In the genomic region with DNA sequence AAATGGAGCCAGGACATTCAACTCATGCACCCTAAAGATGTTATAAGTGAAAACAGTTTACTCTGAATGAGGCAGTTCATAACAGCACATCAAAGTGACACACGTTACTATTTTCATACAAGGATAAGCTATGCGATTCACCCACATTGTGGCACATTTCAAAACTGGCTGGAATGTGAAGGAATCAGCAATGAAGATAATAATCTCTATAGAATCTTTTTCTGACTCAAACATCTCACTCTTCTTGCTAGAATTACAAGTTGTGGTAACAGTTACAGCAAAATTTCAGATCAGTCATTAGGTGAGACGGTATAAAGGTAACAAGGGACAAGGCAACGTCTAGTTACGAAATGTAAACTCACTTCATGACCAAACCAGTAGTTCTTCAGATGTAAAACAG, we compare ENCODE assay signal across 28 cellular contexts. TPM values are rescaled to one million over a fixed set of nuclear protein-coding genes. Genes with fewer than 3 reads are reported as not detected.
"Had no signal": no experiment of that assay in that cellular context is flagged by ENCODE, and none has a peak within 500 bp of the region (broad histone marks: within the 10 kb centered on the region; RNA-seq: fewer than 3 reads in every experiment).

No MANE protein-coding gene starts in this region.

- H3K4me3 Mint-ChIP-seq: activated B cell treated with CpG ODN at 0.5 μM for 24 hours; activated CD4-positive, alpha-beta T cell treated with anti-CD3 and anti-CD28 coated beads for 36 hours; activated naive CD8-positive, alpha-beta T cell treated with anti-CD3 and anti-CD28 coated beads, Interleukin-2, amount 10 ng/mL, durations not matched to agents 7 days and 5 days; activated T-cell treated with anti-CD3 and anti-CD28 coated beads, Interleukin-2, amount 50 U/mL, for 4 hours; endodermal cell; memory B cell; nephron progenitor cell; stimulated activated effector memory CD8-positive, alpha-beta T cell treated with anti-CD3 and anti-CD28 coated beads, Interleukin-12 subunit alpha, Interleukin-12 subunit beta, amount 100 ng/mL, for 72 hours had no signal

- H3K27ac Mint-ChIP-seq: activated B cell treated with CpG ODN at 0.5 μM for 24 hours; activated CD4-positive, alpha-beta T cell treated with anti-CD3 and anti-CD28 coated beads for 36 hours; activated naive CD8-positive, alpha-beta T cell treated with anti-CD3 and anti-CD28 coated beads, Interleukin-2, amount 10 ng/mL, durations not matched to agents 7 days and 5 days; activated T-helper 2 cell treated with anti-CD3 and anti-CD28 coated beads, Interferon-gamma antibody, Interleukin-2, Interleukin-4, amounts not matched to agents 10 μg/mL and 5 μg/mL and 100 μg/mL, durations not matched to agents 14 hours and 24 hours and 36 hours; memory B cell; nephron progenitor cell; stimulated activated effector memory CD8-positive, alpha-beta T cell treated with anti-CD3 and anti-CD28 coated beads, Interleukin-12 subunit alpha, Interleukin-12 subunit beta, amount 100 ng/mL, for 72 hours had no signal

- H3K36me3 ChIP-seq: cardiac muscle cell, esophagus squamous epithelium, gastrocnemius medialis, right lobe of liver, stomach, suprapubic skin, tibial nerve had no signal

- H3K9me3 Mint-ChIP-seq: activated B cell treated with CpG ODN at 0.5 μM for 24 hours; activated naive CD8-positive, alpha-beta T cell treated with anti-CD3 and anti-CD28 coated beads, Interleukin-2, amount 10 ng/mL, durations not matched to agents 7 days and 5 days; activated T-cell treated with anti-CD3 and anti-CD28 coated beads, Interleukin-2, amount 50 U/mL, for 4 hours; activated T-helper 2 cell treated with anti-CD3 and anti-CD28 coated beads, Interferon-gamma antibody, Interleukin-2, Interleukin-4, amounts not matched to agents 10 μg/mL and 5 μg/mL and 100 μg/mL, durations not matched to agents 14 hours and 24 hours and 36 hours; memory B cell; nephron progenitor cell; stimulated activated effector memory CD8-positive, alpha-beta T cell treated with anti-CD3 and anti-CD28 coated beads, Interleukin-12 subunit alpha, Interleukin-12 subunit beta, amount 100 ng/mL, for 72 hours had no signal

- H3K4me1 Mint-ChIP-seq: activated B cell treated with CpG ODN at 0.5 μM for 24 hours; activated CD4-positive, alpha-beta T cell treated with anti-CD3 and anti-CD28 coated beads for 36 hours; activated naive CD8-positive, alpha-beta T cell treated with anti-CD3 and anti-CD28 coated beads, Interleukin-2, amount 10 ng/mL, durations not matched to agents 7 days and 5 days; memory B cell; nephron progenitor cell; stimulated activated effector memory CD8-positive, alpha-beta T cell treated with anti-CD3 and anti-CD28 coated beads, Interleukin-12 subunit alpha, Interleukin-12 subunit beta, amount 100 ng/mL, for 72 hours had no signal

- H3K9me3 ChIP-seq: esophagus squamous epithelium, gastrocnemius medialis, right lobe of liver, stomach, suprapubic skin, tibial nerve had no signal

- H3K27ac ChIP-seq: cardiac muscle cell, esophagus squamous epithelium, gastrocnemius medialis, right lobe of liver, stomach, suprapubic skin, tibial nerve had no signal

- DNase-seq: activated B cell treated with CpG ODN at 0.5 μM for 24 hours; activated CD4-positive, alpha-beta T cell treated with anti-CD3 and anti-CD28 coated beads for 36 hours; activated CD4-positive, alpha-beta T cell treated with anti-CD3 and anti-CD28 coated beads, Interleukin-2, amount 50 U/mL, for 4 hours; activated CD8-positive, alpha-beta memory T cell treated with anti-CD3 and anti-CD28 coated beads, Interleukin-2, amount 50 U/mL, for 48 hours; activated naive CD4-positive, alpha-beta T cell treated with Interleukin-2 at 50 U/mL for 16 hours; activated naive CD8-positive, alpha-beta T cell treated with anti-CD3 and anti-CD28 coated beads, Interleukin-2, amount 10 ng/mL, durations not matched to agents 7 days and 5 days; activated T-cell treated with anti-CD3 and anti-CD28 coated beads, Interleukin-2, amount 50 U/mL, for 4 hours; cortex of kidney; endodermal cell; esophagus squamous epithelium; gastrocnemius medialis; hippocampal formation; nephron progenitor cell; nucleus accumbens; posterior cingulate gyrus; right lobe of liver; small intestine; stimulated activated CD4-positive, alpha-beta T cell treated with anti-CD3 and anti-CD28 coated beads, Interleukin-2, amount 100 ng/mL, for 24 hours; stomach; T-helper 9 cell had no signal

- H3K36me3 Mint-ChIP-seq: stimulated activated effector memory CD8-positive, alpha-beta T cell treated with anti-CD3 and anti-CD28 coated beads, Interleukin-12 subunit alpha, Interleukin-12 subunit beta, amount 100 ng/mL, for 72 hours had no signal

- H3K4me3 ChIP-seq: cardiac muscle cell, esophagus squamous epithelium, gastrocnemius medialis, right lobe of liver, stomach, suprapubic skin, tibial nerve had no signal

- ATAC-seq: activated CD4-positive, alpha-beta T cell treated with anti-CD3 and anti-CD28 coated beads for 36 hours; activated T-cell treated with anti-CD3 and anti-CD28 coated beads, Interleukin-2, amount 50 U/mL, for 4 hours; gastrocnemius medialis; right lobe of liver; stimulated activated effector memory CD8-positive, alpha-beta T cell treated with anti-CD3 and anti-CD28 coated beads, Interleukin-12 subunit alpha, Interleukin-12 subunit beta, amount 100 ng/mL, for 72 hours had no signal

- H3K27me3 ChIP-seq: cardiac muscle cell, esophagus squamous epithelium, gastrocnemius medialis, right lobe of liver, stomach, suprapubic skin, tibial nerve had no signal

- H3K4me1 ChIP-seq: esophagus squamous epithelium, gastrocnemius medialis, right lobe of liver, stomach, suprapubic skin, tibial nerve had no signal

RNA-seq across cellular contexts. Expression of a gene that starts 17.5 kb away (rescaled TPM):
- total RNA-seq: activated B cell treated with CpG ODN at 0.5 μM for 24 hours; activated CD4-positive, alpha-beta T cell treated with anti-CD3 and anti-CD28 coated beads for 36 hours; activated T-cell treated with anti-CD3 and anti-CD28 coated beads, Interleukin-2, amount 50 U/mL, for 4 hours; activated T-helper 2 cell treated with anti-CD3 and anti-CD28 coated beads, Interferon-gamma antibody, Interleukin-2, Interleukin-4, amounts not matched to agents 10 μg/mL and 5 μg/mL and 100 μg/mL, durations not matched to agents 14 hours and 24 hours and 36 hours; cardiac muscle cell; cerebellum; endodermal cell; esophagus squamous epithelium; gastrocnemius medialis; liver; right lobe of liver; stomach; suprapubic skin; tibial nerve had no signal
- polyA plus RNA-seq: cardiac muscle cell, liver, small intestine, stomach had no signal
